In the genomic region with DNA sequence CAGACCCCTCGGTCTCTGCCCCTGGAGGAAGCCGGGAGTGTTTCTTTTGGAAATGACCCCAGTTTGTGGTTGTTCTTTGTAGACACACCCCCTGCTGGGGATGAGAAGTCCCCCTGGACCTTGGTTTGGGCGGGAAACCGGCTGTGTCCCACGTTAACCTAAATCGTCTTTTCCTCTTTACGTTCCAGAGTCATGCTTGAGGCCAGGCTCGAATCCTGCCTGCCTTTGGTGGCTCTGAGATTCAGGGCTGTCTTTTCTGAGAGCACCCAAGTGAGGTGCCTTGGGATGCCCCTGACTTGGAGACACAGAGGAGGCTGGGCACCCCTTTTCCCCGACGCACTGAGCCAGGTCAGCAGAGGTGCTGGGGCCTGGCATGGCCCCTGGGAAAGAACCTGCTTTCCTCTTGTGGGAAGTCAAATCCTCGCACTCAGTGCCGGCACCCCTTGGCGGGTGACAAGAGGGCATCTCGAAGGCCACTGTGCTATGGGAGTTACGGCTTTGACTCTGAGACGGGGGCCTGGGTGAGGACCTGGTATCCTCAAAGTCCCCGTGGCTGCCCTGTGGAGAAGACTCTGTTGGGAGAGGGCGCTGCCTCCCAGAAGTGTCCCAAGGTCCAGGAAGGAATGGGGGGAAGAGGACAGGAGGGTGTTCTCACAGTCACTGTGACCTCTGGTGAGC, we compare ENCODE assay signal across 10 cellular contexts.
DNase-seq lines count a peak whose midpoint lies in the region; ATAC-seq and TF ChIP-seq lines count a peak whose summit lies in the region.
"Had no signal": no experiment of that assay in that cellular context is flagged by ENCODE, and none has a peak within 500 bp of the region (broad histone marks: within the 10 kb centered on the region; RNA-seq: fewer than 3 reads in every experiment).

No MANE protein-coding gene starts in this region.

- no peaks in the 10 kb centered on the region for H4K20me1 ChIP-seq in IMR-90 (ENCODE audit: insufficient read depth, low read length)

- H3K27me3 Mint-ChIP-seq in osteocyte (ENCODE audit: unreplicated experiment) (no peaks in the 10 kb centered on the region), nephron progenitor cell (ENCODE audit: low read depth, poor library complexity) (peaks cover 21% of the 10 kb centered on the region)

- ATAC-seq in IMR-90 (ENCODE audit: low read depth), result no peak
- no peak for ATAC-seq in HG03097 (IDR thresholded peaks at IDR 0.05; ENCODE audit: low FRiP score, unreplicated experiment)

- no peak overlapping the region for H3K4ac ChIP-seq in IMR-90 (ENCODE audit: low read depth, low read length)

- dilution Hi-C loops in IMR-90 (cut with HindIII; ENCODE audit: low sequenced_read_pairs, unreplicated experiment), result no loop called here

- H2BK15ac ChIP-seq in IMR-90 (ENCODE audit: low read depth, low read length), result no peak overlapping the region

- no peak for TF ChIP-seq RAD21 in IMR-90 (IDR thresholded peaks at IDR 0.05; ENCODE audit: low read length)

- BruUV-seq in IMR-90 (replicated peaks; lab: Mats Ljungman, UMichigan), result no TSS peak

- no peak overlapping the region for H2BK5ac ChIP-seq in IMR-90 (ENCODE audit: low read depth, low read length, poor library complexity, severe bottlenecking)

- in situ Hi-C loops in IMR-90 (cut with MboI; ENCODE audit: low sequenced_read_pairs), result no loop called here

- H3K4me1 ChIP-seq in IMR-90 (ENCODE audit: control insufficient read depth, insufficient read depth, low read length), result peaks cover 11% of the 10 kb centered on the region
- H3K4me1 ChIP-seq: Caco-2 had no signal

- peaks cover 5% of the 10 kb centered on the region; the same call in 1 of the 2 replicates for H3K27me3 ChIP-seq in IMR-90 (ENCODE audit: control insufficient read depth, insufficient read depth, low read length)

- no peaks in the 10 kb centered on the region for H3K79me1 ChIP-seq in IMR-90 (ENCODE audit: low read depth in 1 of 2, low read length in 2 of 2)

- CTCF ChIA-PET in IMR-90 (lab: Yijun Ruan, JAX), result no interaction called here

- peaks cover 4% of the 10 kb centered on the region for H3K9me3 Mint-ChIP-seq in osteocyte (ENCODE audit: unreplicated experiment)
- H3K9me3 Mint-ChIP-seq in nephron progenitor cell, result peaks cover 34% of the 10 kb centered on the region

- H3K27ac Mint-ChIP-seq in osteocyte (ENCODE audit: unreplicated experiment) (peak overlapping the region; percentile 91), nephron progenitor cell (no peak overlapping the region)

- peak overlapping the region; percentile 28 for H3K4me3 ChIP-seq in AG10803 (ENCODE audit: low read length)
- no peak overlapping the region for H3K4me3 ChIP-seq in IMR-90 (ENCODE audit: insufficient read depth, low read depth, low read length)

- peaks cover 73% of the 10 kb centered on the region for H3K4me1 Mint-ChIP-seq in osteocyte (ENCODE audit: unreplicated experiment)
- peaks cover 5% of the 10 kb centered on the region for H3K4me1 Mint-ChIP-seq in nephron progenitor cell

- 0 out of 2 replicates have a peak overlapping the region, but pooled peaks have one; percentile 43 for H2AK5ac ChIP-seq in IMR-90 (ENCODE audit: low read depth, low read length)

- no peak overlapping the region for H3K14ac ChIP-seq in IMR-90 (replicated peaks; ENCODE audit: low read depth, low read length)

- H3K4me3 Mint-ChIP-seq in osteocyte (ENCODE audit: unreplicated experiment) (no peak overlapping the region), nephron progenitor cell (no peak overlapping the region)

- no peak for TF ChIP-seq POLR2A in IMR-90 (IDR thresholded peaks at IDR 0.05; ENCODE audit: low read depth, low read length)

- H3K9me3 ChIP-seq in IMR-90 (ENCODE audit: control insufficient read depth, insufficient read depth, low read length), result no peaks in the 10 kb centered on the region; the same call in 1 of the 2 replicates

- no peak overlapping the region for H4K91ac ChIP-seq in IMR-90 (ENCODE audit: insufficient read depth, low read depth, low read length)

- H2AFZ ChIP-seq in IMR-90 (replicated peaks; ENCODE audit: low read length, poor library complexity), result no peak overlapping the region

- peaks cover under 1% of the 10 kb centered on the region; the same call in 1 of the 2 replicates for H3K9me1 ChIP-seq in IMR-90 (ENCODE audit: insufficient read depth, low read length)

- no peak; the same call in 1 of the 2 replicates for TF ChIP-seq CTCF in AG10803 (conservative IDR thresholded peaks at IDR 0.05; ENCODE audit: low read length)
- TF ChIP-seq CTCF in IMR-90 (conservative IDR thresholded peaks at IDR 0.05; ENCODE audit: low read depth, low read length), result no peak
- no peak for TF ChIP-seq CTCF in osteocyte (IDR thresholded peaks at IDR 0.05)
- TF ChIP-seq CTCF in nephron progenitor cell (IDR thresholded peaks at IDR 0.05), result no peak

- H4K5ac ChIP-seq in IMR-90 (ENCODE audit: low read depth, low read length), result no peak overlapping the region

- no peak overlapping the region for H3K56ac ChIP-seq in IMR-90 (ENCODE audit: extremely low read depth, insufficient read depth, low read length)

- no peak overlapping the region for H3K9ac ChIP-seq in IMR-90 (ENCODE audit: low read depth, low read length)

- no peak overlapping the region for H2BK20ac ChIP-seq in IMR-90 (ENCODE audit: low read depth, low read length)

- peak overlapping the region; percentile 44 for H2AK9ac ChIP-seq in IMR-90 (replicated peaks; ENCODE audit: low read depth, low read length, poor library complexity)

- intact Hi-C loops in IMR-90 (cut with micrococcal nuclease), result no loop called here

- DNase-seq in AG10803 (ENCODE audit: low read depth) (peak; percentile 88), IMR-90 (peak; percentile 30), fibroblast of gingiva (ENCODE audit: low read depth) (peak; percentile 89), osteocyte (ENCODE audit: extremely low spot score, unreplicated experiment) (no peak), SKM-1 treated with dmso at 0.1 percent for 144 hours (lab: John Stamatoyannopoulos, UW; ENCODE audit: unreplicated experiment) (no peak), nephron progenitor cell (no peak), KG1 (lab: John Stamatoyannopoulos, UW) (no peak)
- DNase-seq: dermis blood vessel endothelial cell had no signal

- no peak overlapping the region for H3K23ac ChIP-seq in IMR-90 (ENCODE audit: low read depth, low read length)

- H3K36me3 Mint-ChIP-seq in osteocyte (ENCODE audit: unreplicated experiment) (peaks cover 2% of the 10 kb centered on the region), nephron progenitor cell (ENCODE audit: low read depth) (no peaks in the 10 kb centered on the region)

- no peaks in the 10 kb centered on the region for H3K36me3 ChIP-seq in IMR-90 (ENCODE audit: control insufficient read depth, insufficient read depth, low read length)

- H2BK120ac ChIP-seq in IMR-90 (ENCODE audit: low read depth, low read length), result no peak overlapping the region

- H3K4me2 ChIP-seq in IMR-90 (ENCODE audit: low read depth, low read length), result no peak overlapping the region

- WGBS in IMR-90 (ENCODE audit: extremely low coverage in 2 of 2, insufficient read length in 1 of 2), 2 experiments, result 92% methylated on average over 6 of the region's 18 CpGs; no CpG with 5 or more reads in 1 of the 2 experiments

- H3K18ac ChIP-seq in IMR-90 (ENCODE audit: low read depth, low read length), result no peak overlapping the region

- no peak overlapping the region for H4K8ac ChIP-seq in IMR-90 (ENCODE audit: low read depth in 2 of 2, low read length in 2 of 2)

- POLR2A ChIA-PET in IMR-90 (lab: Charles Lee; ENCODE audit: unreplicated experiment), result no interaction called here

- H3K27ac ChIP-seq in IMR-90 (ENCODE audit: insufficient read depth, low read length), result no peak overlapping the region

TF ChIP-seq in IMR-90, 13 proteins besides CTCF, POLR2A, EP300 and RAD21:
- no peak for TF ChIP-seq BHLHE40 (IDR thresholded peaks at IDR 0.05; ENCODE audit: low read depth, low read length)
- TF ChIP-seq FOS (IDR thresholded peaks at IDR 0.05; ENCODE audit: low read depth, low read length), result no peak
- no peak for TF ChIP-seq RCOR1 (IDR thresholded peaks at IDR 0.05; ENCODE audit: insufficient replicate concordance, low read length)
- TF ChIP-seq, protein P1, sequence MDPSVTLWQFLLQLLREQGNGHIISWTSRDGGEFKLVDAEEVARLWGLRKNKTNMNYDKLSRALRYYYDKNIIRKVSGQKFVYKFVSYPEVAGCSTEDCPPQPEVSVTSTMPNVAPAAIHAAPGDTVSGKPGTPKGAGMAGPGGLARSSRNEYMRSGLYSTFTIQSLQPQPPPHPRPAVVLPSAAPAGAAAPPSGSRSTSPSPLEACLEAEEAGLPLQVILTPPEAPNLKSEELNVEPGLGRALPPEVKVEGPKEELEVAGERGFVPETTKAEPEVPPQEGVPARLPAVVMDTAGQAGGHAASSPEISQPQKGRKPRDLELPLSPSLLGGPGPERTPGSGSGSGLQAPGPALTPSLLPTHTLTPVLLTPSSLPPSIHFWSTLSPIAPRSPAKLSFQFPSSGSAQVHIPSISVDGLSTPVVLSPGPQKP (IDR thresholded peaks at IDR 0.05; ENCODE audit: borderline replicate concordance, low read depth, low read length), result no peak
- no peak for TF ChIP-seq RFX5 (IDR thresholded peaks at IDR 0.05; ENCODE audit: low read depth, low read length)
- TF ChIP-seq MAFK (IDR thresholded peaks at IDR 0.05; ENCODE audit: low read depth, low read length), result no peak
- TF ChIP-seq MAZ (IDR thresholded peaks at IDR 0.05; ENCODE audit: borderline replicate concordance, low read depth, low read length), result no peak
- no peak for TF ChIP-seq CEBPB (IDR thresholded peaks at IDR 0.05; ENCODE audit: low read depth, low read length)
- no peak for TF ChIP-seq CHD1 (IDR thresholded peaks at IDR 0.05; ENCODE audit: low read depth, low read length)
- TF ChIP-seq, protein P2, sequence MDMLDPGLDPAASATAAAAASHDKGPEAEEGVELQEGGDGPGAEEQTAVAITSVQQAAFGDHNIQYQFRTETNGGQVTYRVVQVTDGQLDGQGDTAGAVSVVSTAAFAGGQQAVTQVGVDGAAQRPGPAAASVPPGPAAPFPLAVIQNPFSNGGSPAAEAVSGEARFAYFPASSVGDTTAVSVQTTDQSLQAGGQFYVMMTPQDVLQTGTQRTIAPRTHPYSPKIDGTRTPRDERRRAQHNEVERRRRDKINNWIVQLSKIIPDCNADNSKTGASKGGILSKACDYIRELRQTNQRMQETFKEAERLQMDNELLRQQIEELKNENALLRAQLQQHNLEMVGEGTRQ (IDR thresholded peaks at IDR 0.05; ENCODE audit: low read depth, low read length), result no peak
- TF ChIP-seq SMC3 (IDR thresholded peaks at IDR 0.05; ENCODE audit: low read depth, low read length), result no peak
- no peak for TF ChIP-seq MXI1 (IDR thresholded peaks at IDR 0.05; ENCODE audit: borderline replicate concordance, low read depth, low read length)
- no peak for TF ChIP-seq NFE2L2 (IDR thresholded peaks at IDR 0.05; ENCODE audit: low read depth, low read length)

Comparison
In these comparisons a context has a peak if more than half of its experiments do, and no peak if none do; other contexts are left out.
1. DNase-seq: peak in AG10803 (single experiment), IMR-90 (single experiment) and fibroblast of gingiva (single experiment); none in osteocyte (single experiment), SKM-1 treated with dmso at 0.1 percent for 144 hours (single experiment), nephron progenitor cell (single experiment) and KG1 (single experiment).